ENCODE assay signal across 1 cellular context in genomic region chr11:4087551-4087950, GRCh38.
TF ChIP-seq lines count a peak whose summit lies in the region.

No MANE protein-coding gene starts in this region.

TF ChIP-seq in K562, 482 proteins besides CTCF, POLR2A, EP300 and RAD21:
- TF ChIP-seq, protein P1, sequence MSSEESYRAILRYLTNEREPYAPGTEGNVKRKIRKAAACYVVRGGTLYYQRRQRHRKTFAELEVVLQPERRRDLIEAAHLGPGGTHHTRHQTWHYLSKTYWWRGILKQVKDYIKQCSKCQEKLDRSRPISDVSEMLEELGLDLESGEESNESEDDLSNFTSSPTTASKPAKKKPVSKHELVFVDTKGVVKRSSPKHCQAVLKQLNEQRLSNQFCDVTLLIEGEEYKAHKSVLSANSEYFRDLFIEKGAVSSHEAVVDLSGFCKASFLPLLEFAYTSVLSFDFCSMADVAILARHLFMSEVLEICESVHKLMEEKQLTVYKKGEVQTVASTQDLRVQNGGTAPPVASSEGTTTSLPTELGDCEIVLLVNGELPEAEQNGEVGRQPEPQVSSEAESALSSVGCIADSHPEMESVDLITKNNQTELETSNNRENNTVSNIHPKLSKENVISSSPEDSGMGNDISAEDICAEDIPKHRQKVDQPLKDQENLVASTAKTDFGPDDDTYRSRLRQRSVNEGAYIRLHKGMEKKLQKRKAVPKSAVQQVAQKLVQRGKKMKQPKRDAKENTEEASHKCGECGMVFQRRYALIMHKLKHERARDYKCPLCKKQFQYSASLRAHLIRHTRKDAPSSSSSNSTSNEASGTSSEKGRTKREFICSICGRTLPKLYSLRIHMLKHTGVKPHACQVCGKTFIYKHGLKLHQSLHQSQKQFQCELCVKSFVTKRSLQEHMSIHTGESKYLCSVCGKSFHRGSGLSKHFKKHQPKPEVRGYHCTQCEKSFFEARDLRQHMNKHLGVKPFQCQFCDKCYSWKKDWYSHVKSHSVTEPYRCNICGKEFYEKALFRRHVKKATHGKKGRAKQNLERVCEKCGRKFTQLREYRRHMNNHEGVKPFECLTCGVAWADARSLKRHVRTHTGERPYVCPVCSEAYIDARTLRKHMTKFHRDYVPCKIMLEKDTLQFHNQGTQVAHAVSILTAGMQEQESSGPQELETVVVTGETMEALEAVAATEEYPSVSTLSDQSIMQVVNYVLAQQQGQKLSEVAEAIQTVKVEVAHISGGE (CRISPR knock-in tag; IDR thresholded peaks at IDR 0.05) = no peak
- TF ChIP-seq, protein P2, sequence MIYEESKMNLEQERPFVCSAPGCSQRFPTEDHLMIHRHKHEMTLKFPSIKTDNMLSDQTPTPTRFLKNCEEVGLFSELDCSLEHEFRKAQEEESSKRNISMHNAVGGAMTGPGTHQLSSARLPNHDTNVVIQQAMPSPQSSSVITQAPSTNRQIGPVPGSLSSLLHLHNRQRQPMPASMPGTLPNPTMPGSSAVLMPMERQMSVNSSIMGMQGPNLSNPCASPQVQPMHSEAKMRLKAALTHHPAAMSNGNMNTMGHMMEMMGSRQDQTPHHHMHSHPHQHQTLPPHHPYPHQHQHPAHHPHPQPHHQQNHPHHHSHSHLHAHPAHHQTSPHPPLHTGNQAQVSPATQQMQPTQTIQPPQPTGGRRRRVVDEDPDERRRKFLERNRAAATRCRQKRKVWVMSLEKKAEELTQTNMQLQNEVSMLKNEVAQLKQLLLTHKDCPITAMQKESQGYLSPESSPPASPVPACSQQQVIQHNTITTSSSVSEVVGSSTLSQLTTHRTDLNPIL (CRISPR knock-in tag; IDR thresholded peaks at IDR 0.05) = no peak
- TF ChIP-seq CC2D1A (IDR thresholded peaks at IDR 0.05) (no peak), RBM14 (IDR thresholded peaks at IDR 0.05; ENCODE audit: borderline replicate concordance, insufficient read depth, low read depth, low read length) (no peak), RCOR1 (IDR thresholded peaks at IDR 0.05; ENCODE audit: borderline replicate concordance in 1 of 2, low read depth in 2 of 2, low read length in 2 of 2) (no peak), YY1 (IDR thresholded peaks at IDR 0.05; ENCODE audit: borderline replicate concordance in 1 of 3, control insufficient read depth in 1 of 3, extremely low read depth in 1 of 3, insufficient read depth in 3 of 3, insufficient read length in 1 of 3, insufficient replicate concordance in 2 of 3, low read depth in 1 of 3, low read length in 2 of 3) (no peak), ARID2 (IDR thresholded peaks at IDR 0.05) (no peak), BACH1 (tag; IDR thresholded peaks at IDR 0.05) (no peak), CXXC5 (CRISPR knock-in tag; IDR thresholded peaks at IDR 0.05) (no peak)
- TF ChIP-seq, protein P3, sequence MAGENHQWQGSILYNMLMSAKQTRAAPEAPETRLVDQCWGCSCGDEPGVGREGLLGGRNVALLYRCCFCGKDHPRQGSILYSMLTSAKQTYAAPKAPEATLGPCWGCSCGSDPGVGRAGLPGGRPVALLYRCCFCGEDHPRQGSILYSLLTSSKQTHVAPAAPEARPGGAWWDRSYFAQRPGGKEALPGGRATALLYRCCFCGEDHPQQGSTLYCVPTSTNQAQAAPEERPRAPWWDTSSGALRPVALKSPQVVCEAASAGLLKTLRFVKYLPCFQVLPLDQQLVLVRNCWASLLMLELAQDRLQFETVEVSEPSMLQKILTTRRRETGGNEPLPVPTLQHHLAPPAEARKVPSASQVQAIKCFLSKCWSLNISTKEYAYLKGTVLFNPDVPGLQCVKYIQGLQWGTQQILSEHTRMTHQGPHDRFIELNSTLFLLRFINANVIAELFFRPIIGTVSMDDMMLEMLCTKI (IDR thresholded peaks at IDR 0.05; ENCODE audit: partially characterized antibody) = no peak
- TF ChIP-seq, protein P4, sequence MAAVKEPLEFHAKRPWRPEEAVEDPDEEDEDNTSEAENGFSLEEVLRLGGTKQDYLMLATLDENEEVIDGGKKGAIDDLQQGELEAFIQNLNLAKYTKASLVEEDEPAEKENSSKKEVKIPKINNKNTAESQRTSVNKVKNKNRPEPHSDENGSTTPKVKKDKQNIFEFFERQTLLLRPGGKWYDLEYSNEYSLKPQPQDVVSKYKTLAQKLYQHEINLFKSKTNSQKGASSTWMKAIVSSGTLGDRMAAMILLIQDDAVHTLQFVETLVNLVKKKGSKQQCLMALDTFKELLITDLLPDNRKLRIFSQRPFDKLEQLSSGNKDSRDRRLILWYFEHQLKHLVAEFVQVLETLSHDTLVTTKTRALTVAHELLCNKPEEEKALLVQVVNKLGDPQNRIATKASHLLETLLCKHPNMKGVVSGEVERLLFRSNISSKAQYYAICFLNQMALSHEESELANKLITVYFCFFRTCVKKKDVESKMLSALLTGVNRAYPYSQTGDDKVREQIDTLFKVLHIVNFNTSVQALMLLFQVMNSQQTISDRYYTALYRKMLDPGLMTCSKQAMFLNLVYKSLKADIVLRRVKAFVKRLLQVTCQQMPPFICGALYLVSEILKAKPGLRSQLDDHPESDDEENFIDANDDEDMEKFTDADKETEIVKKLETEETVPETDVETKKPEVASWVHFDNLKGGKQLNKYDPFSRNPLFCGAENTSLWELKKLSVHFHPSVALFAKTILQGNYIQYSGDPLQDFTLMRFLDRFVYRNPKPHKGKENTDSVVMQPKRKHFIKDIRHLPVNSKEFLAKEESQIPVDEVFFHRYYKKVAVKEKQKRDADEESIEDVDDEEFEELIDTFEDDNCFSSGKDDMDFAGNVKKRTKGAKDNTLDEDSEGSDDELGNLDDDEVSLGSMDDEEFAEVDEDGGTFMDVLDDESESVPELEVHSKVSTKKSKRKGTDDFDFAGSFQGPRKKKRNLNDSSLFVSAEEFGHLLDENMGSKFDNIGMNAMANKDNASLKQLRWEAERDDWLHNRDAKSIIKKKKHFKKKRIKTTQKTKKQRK (IDR thresholded peaks at IDR 0.05; ENCODE audit: borderline replicate concordance, low read depth, low read length) = no peak
- TF ChIP-seq, protein P5, sequence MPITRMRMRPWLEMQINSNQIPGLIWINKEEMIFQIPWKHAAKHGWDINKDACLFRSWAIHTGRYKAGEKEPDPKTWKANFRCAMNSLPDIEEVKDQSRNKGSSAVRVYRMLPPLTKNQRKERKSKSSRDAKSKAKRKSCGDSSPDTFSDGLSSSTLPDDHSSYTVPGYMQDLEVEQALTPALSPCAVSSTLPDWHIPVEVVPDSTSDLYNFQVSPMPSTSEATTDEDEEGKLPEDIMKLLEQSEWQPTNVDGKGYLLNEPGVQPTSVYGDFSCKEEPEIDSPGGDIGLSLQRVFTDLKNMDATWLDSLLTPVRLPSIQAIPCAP (CRISPR knock-in tag; IDR thresholded peaks at IDR 0.05; ENCODE audit: borderline replicate concordance) = no peak
- TF ChIP-seq, protein P6, sequence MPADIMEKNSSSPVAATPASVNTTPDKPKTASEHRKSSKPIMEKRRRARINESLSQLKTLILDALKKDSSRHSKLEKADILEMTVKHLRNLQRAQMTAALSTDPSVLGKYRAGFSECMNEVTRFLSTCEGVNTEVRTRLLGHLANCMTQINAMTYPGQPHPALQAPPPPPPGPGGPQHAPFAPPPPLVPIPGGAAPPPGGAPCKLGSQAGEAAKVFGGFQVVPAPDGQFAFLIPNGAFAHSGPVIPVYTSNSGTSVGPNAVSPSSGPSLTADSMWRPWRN (IDR thresholded peaks at IDR 0.05; ENCODE audit: low read depth) = no peak
- TF ChIP-seq, protein P7, sequence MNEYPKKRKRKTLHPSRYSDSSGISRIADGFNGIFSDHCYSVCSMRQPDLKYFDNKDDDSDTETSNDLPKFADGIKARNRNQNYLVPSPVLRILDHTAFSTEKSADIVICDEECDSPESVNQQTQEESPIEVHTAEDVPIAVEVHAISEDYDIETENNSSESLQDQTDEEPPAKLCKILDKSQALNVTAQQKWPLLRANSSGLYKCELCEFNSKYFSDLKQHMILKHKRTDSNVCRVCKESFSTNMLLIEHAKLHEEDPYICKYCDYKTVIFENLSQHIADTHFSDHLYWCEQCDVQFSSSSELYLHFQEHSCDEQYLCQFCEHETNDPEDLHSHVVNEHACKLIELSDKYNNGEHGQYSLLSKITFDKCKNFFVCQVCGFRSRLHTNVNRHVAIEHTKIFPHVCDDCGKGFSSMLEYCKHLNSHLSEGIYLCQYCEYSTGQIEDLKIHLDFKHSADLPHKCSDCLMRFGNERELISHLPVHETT (CRISPR knock-in tag; conservative IDR thresholded peaks at IDR 0.05 in 1 of 2, IDR thresholded peaks at IDR 0.05 in 1 of 2) = no peak
